32 cellular contexts compared by ENCODE assay signal in the genomic region with DNA sequence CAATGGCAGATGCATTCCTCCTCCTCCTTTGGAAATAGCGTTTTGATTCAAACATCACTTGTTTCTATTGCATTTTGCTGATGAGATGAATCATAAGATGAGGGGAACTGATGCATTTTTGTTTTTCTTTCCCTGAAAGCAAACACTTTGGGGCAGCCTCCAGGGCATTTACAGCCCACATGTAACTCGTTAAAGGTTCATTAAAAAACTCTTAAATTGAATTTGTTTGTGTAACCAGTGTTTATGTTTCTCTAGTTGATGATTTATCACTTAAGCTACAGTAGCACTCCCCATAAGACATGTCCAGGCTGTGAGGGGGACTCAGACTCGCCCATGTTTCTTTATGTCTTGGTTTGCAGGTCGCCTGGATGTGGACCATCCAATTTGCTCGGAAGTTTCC.
"Had no signal": no experiment of that assay in that cellular context is flagged by ENCODE, and none has a peak within 500 bp of the region (broad histone marks: within the 10 kb centered on the region; RNA-seq: fewer than 3 reads in every experiment).

No MANE protein-coding gene starts in this region.

- H3K9me3 ChIP-seq: adrenal gland, body of pancreas, esophagus squamous epithelium, neutrophil, ovary, prostate gland, uterus had no signal

- H3K36me3 ChIP-seq: adrenal gland, esophagus squamous epithelium, neutrophil, ovary, prostate gland, uterus had no signal

- H3K4me1 ChIP-seq: adrenal gland, body of pancreas, esophagus squamous epithelium, prostate gland, uterus had no signal

- FAIRE-seq: colon, keratinocyte, TTC549 had no signal

- H3K27ac ChIP-seq: adrenal gland, body of pancreas, epithelial cell of prostate, esophagus squamous epithelium, neutrophil, ovary, prostate gland, skin epidermis, uterus, VCaP had no signal

- H3K27me3 ChIP-seq: adrenal gland, body of pancreas, esophagus squamous epithelium, neutrophil, ovary, uterus had no signal

- DNase-seq: activated CD4-positive, alpha-beta memory T cell treated with anti-CD3 and anti-CD28 coated beads for 36 hours; activated CD4-positive, alpha-beta T cell treated with anti-CD3 and anti-CD28 coated beads, Interleukin-2, amount 10 ng/mL, durations not matched to agents 24 days and 14 days; activated CD8-positive, alpha-beta memory T cell treated with anti-CD3 and anti-CD28 coated beads, Interleukin-2, amount 50 U/mL, for 4 hours; activated effector memory CD4-positive, alpha-beta T cell treated with anti-CD3 and anti-CD28 coated beads, Interleukin-2, amount 50 U/mL, for 16 hours; activated naive CD4-positive, alpha-beta T cell treated with anti-CD3 and anti-CD28 coated beads for 36 hours; activated naive CD8-positive, alpha-beta T cell treated with anti-CD3 and anti-CD28 coated beads for 36 hours; activated T-cell treated with anti-CD3 and anti-CD28 coated beads, Interleukin-2, amount 50 U/mL, for 1 hour; adrenal gland; aorta; body of pancreas; dermis blood vessel endothelial cell; effector CD4-positive, alpha-beta T cell; esophagus squamous epithelium; head of caudate nucleus; hippocampal formation; left cardiac atrium; mammary epithelial cell; nephron progenitor cell; ovary; retina; stimulated activated CD4-positive, alpha-beta T cell treated with anti-CD3 and anti-CD28 coated beads, Interleukin-12 subunit alpha, Interleukin-12 subunit beta, amount 100 ng/mL, for 4 hours; stimulated activated CD4-positive, alpha-beta T cell treated with anti-CD3 and anti-CD28 coated beads, Interleukin-4, amount 100 ng/mL, for 1 hour; stimulated activated naive CD8-positive, alpha-beta T cell treated with anti-CD3 and anti-CD28 coated beads, Interleukin-15, Interleukin-2, amounts not matched to agents 100 U/mL and 50 U/mL, for 24 hours; uterus had no signal

- H3K4me3 ChIP-seq: adrenal gland, body of pancreas, esophagus squamous epithelium, ovary, prostate gland, skin epidermis, uterus had no signal
